ENCODE assay signal across 14 cellular contexts in the genomic region with DNA sequence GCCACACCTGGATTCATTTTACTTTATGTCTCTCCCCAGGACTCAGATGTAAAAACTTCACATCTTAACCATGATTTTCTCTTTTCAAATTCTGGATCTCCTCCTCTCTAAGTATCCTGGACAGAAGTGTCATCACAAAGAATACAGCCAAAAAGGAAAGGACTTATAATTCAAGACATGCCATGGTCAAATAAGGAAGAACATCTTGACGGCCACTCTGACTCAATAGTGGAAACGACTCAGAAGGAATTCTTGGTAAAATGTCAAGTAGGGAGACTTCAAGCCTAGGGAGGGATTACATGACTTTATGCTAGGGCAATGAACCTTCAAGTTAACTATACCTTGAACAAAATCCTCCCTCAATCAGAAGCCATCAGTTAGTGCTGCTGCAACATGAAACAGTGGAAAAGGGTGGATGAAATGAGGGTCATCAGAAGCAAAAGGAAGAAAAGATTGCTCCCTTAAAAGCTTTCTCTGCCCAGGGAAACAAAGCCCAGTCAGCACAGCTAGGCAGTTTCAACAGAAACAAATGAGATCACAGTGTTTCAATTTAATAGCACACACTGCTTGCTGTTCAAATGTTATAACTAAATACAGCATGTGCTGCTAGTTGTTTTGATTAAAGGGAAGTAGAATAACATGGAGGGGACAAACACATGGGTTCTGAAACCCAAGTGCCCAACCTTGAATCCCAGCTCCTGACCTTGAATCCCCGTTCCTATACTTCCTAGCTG.
A peak's percentile ranks its signal among the peaks of the same experiment; 100 is the strongest.
DNase-seq lines count a peak whose midpoint lies in the region; ATAC-seq and TF ChIP-seq lines count a peak whose summit lies in the region.
"Had no signal": no experiment of that assay in that cellular context is flagged by ENCODE, and none has a peak within 500 bp of the region (broad histone marks: within the 10 kb centered on the region; RNA-seq: fewer than 3 reads in every experiment).

No MANE protein-coding gene starts in this region.

- TF ChIP-seq CTCF in PC-3 (conservative IDR thresholded peaks at IDR 0.05; ENCODE audit: low read depth, low read length) (no peak), esophagus squamous epithelium (IDR thresholded peaks at IDR 0.05) (no peak), prostate gland (IDR thresholded peaks at IDR 0.05) (no peak), PC-9 (conservative IDR thresholded peaks at IDR 0.05) (no peak)

- DNase-seq in AG08395 (ENCODE audit: low spot score) = peak; percentile 86
- peak; percentile 31 for DNase-seq in PC-3
- DNase-seq in esophagus squamous epithelium (lab: John Stamatoyannopoulos, UW) = no peak
- no peak for DNase-seq in prostate gland (ENCODE audit: low spot score)
- DNase-seq in activated naive CD4-positive, alpha-beta T cell treated with anti-CD3 and anti-CD28 coated beads for 36 hours = no peak
- DNase-seq in DMS79 treated with DMSO at 0.1 percent for 48 hours (lab: John Stamatoyannopoulos, UW) = no peak
- no peak for DNase-seq in stimulated activated CD4-positive, alpha-beta T cell treated with anti-CD3 and anti-CD28 coated beads, Interleukin-2, amount 100 ng/mL, for 24 hours
- DNase-seq in PC-9 = no peak
- DNase-seq: AML-193; effector CD8-positive, alpha-beta T cell; immature natural killer cell; KBM-7; NCI-H2171 treated with DMSO at 0.1 percent for 48 hours had no signal

- H3K79me2 ChIP-seq in PC-3 (ENCODE audit: low read length) = peaks cover 96% of the 10 kb centered on the region
- no peaks in the 10 kb centered on the region for H3K79me2 ChIP-seq in PC-9 (ENCODE audit: low read depth)

- TF ChIP-seq POLR2A in esophagus squamous epithelium (IDR thresholded peaks at IDR 0.05) = no peak
- TF ChIP-seq POLR2A in prostate gland (IDR thresholded peaks at IDR 0.05) = no peak

- H3K9me2 ChIP-seq in PC-3 (replicated peaks; ENCODE audit: low read length) (no peaks in the 10 kb centered on the region), PC-9 (ENCODE audit: insufficient read depth) (no peaks in the 10 kb centered on the region)

- peaks cover 4% of the 10 kb centered on the region for H3K9me3 Mint-ChIP-seq in activated naive CD4-positive, alpha-beta T cell treated with anti-CD3 and anti-CD28 coated beads for 36 hours

- H3K27me3 ChIP-seq in PC-3 (ENCODE audit: low read length) (no peaks in the 10 kb centered on the region), esophagus squamous epithelium (no peaks in the 10 kb centered on the region), prostate gland (replicated peaks; ENCODE audit: insufficient read depth) (no peaks in the 10 kb centered on the region), PC-9 (ENCODE audit: insufficient read depth, low read depth) (no peaks in the 10 kb centered on the region)

- H3K4me1 ChIP-seq in PC-3 (ENCODE audit: insufficient read depth, low read length) = peaks cover 52% of the 10 kb centered on the region
- peaks cover 0 to 39% (median 9%) of the 10 kb centered on the region in 3 donors for H3K4me1 ChIP-seq in esophagus squamous epithelium
- no peaks in the 10 kb centered on the region for H3K4me1 ChIP-seq in prostate gland (replicated peaks)
- no peaks in the 10 kb centered on the region for H3K4me1 ChIP-seq in PC-9 (replicated peaks; ENCODE audit: insufficient read depth)

- peaks cover 78% of the 10 kb centered on the region for H3K36me3 ChIP-seq in PC-3 (ENCODE audit: low read depth, low read length)
- H3K36me3 ChIP-seq in esophagus squamous epithelium = peaks cover 0 to 12% (median 0%) of the 10 kb centered on the region in 3 donors
- H3K36me3 ChIP-seq in prostate gland = no peaks in the 10 kb centered on the region
- H3K36me3 ChIP-seq in PC-9 (ENCODE audit: low read depth) = peaks cover 30% of the 10 kb centered on the region

- CTCF ChIA-PET in PC-3 (lab: Charles Lee) = no interaction called here
- CTCF ChIA-PET in activated naive CD4-positive, alpha-beta T cell treated with anti-CD3 and anti-CD28 coated beads for 36 hours (lab: Charles Lee) = no interaction called here
- CTCF ChIA-PET in PC-9 (lab: Charles Lee) = no interaction called here

- H3K4me2 ChIP-seq in PC-3 (ENCODE audit: low read length) = no peak overlapping the region
- H3K4me2 ChIP-seq in PC-9 = no peak overlapping the region

- H3K4me3 Mint-ChIP-seq in activated naive CD4-positive, alpha-beta T cell treated with anti-CD3 and anti-CD28 coated beads for 36 hours = no peak overlapping the region
- H3K4me3 Mint-ChIP-seq: immature natural killer cell, WTC11 had no signal

- WGBS in esophagus squamous epithelium, 2 donors = 35 to 45% methylated on average over 3 of the region's 3 CpGs
- 27% methylated on average over 3 of the region's 3 CpGs for WGBS in prostate gland

- BruUV-seq in PC-3 (replicated peaks; lab: Mats Ljungman, UMichigan) (no TSS peak), PC-9 (replicated peaks; lab: Mats Ljungman, UMichigan) (no TSS peak)

- ATAC-seq in PC-3 = no peak
- ATAC-seq: WTC11 had no signal

- H3K36me3 Mint-ChIP-seq in activated naive CD4-positive, alpha-beta T cell treated with anti-CD3 and anti-CD28 coated beads for 36 hours (ENCODE audit: low read depth) = no peaks in the 10 kb centered on the region
- H3K36me3 Mint-ChIP-seq: immature natural killer cell had no signal

- H3K4me1 Mint-ChIP-seq in activated naive CD4-positive, alpha-beta T cell treated with anti-CD3 and anti-CD28 coated beads for 36 hours (ENCODE audit: low read depth) = no peaks in the 10 kb centered on the region

- H4K20me1 ChIP-seq in PC-3 (ENCODE audit: low read length) (no peaks in the 10 kb centered on the region), PC-9 (ENCODE audit: insufficient read depth) (no peaks in the 10 kb centered on the region)

- peak overlapping the region; percentile 13; the same call in 1 of the 2 replicates for H3K9ac ChIP-seq in PC-3 (ENCODE audit: low read length)

- H2AFZ ChIP-seq in PC-3 (ENCODE audit: low read length) (no peak overlapping the region), PC-9 (no peak overlapping the region)

- no peak overlapping the region for H3K4me3 ChIP-seq in PC-3 (ENCODE audit: low read length)
- H3K4me3 ChIP-seq in esophagus squamous epithelium = peak overlapping the region in 1 of 4 donors; percentile 3
- H3K4me3 ChIP-seq in prostate gland = no peak overlapping the region
- no peak overlapping the region for H3K4me3 ChIP-seq in PC-9

- intact Hi-C loops in PC-3 (cut with micrococcal nuclease) (no loop called here), esophagus squamous epithelium (cut with DNase I) (no loop called here), prostate gland (cut with DNase I) (no loop called here), PC-9 (cut with micrococcal nuclease; ENCODE audit: unreplicated experiment) (no loop called here)
- intact Hi-C loops in activated naive CD4-positive, alpha-beta T cell treated with anti-CD3 and anti-CD28 coated beads for 36 hours (cut with micrococcal nuclease) = no loop called here

- no peak overlapping the region for H3K27ac Mint-ChIP-seq in activated naive CD4-positive, alpha-beta T cell treated with anti-CD3 and anti-CD28 coated beads for 36 hours
- H3K27ac Mint-ChIP-seq: immature natural killer cell, WTC11 had no signal

- POLR2A ChIA-PET in PC-3 (lab: Charles Lee; ENCODE audit: unreplicated experiment) = no interaction called here
- POLR2A ChIA-PET in PC-9 (lab: Charles Lee; ENCODE audit: unreplicated experiment) = no interaction called here

- H3K27me3 Mint-ChIP-seq in activated naive CD4-positive, alpha-beta T cell treated with anti-CD3 and anti-CD28 coated beads for 36 hours (ENCODE audit: low read depth) = peaks cover 4% of the 10 kb centered on the region

- no peaks in the 10 kb centered on the region for H3K9me3 ChIP-seq in PC-3 (ENCODE audit: low read length)
- H3K9me3 ChIP-seq in esophagus squamous epithelium = no peaks in the 10 kb centered on the region
- H3K9me3 ChIP-seq in prostate gland = no peaks in the 10 kb centered on the region
- no peaks in the 10 kb centered on the region for H3K9me3 ChIP-seq in PC-9 (ENCODE audit: insufficient read depth, low read depth)

- H3K27ac ChIP-seq in PC-3 (ENCODE audit: low read length) (peak overlapping the region; percentile 100), esophagus squamous epithelium (peak overlapping the region; percentile 36 to 83 (median 56)), prostate gland (peak overlapping the region; percentile 44 to 60), PC-9 (no peak overlapping the region)

- H3F3A ChIP-seq in PC-3 (ENCODE audit: low read length, unreplicated experiment) (no peaks in the 10 kb centered on the region), PC-9 (ENCODE audit: insufficient read depth, low read depth) (no peaks in the 10 kb centered on the region)

Comparison
In these comparisons a context has a peak if more than half of its experiments do, and no peak if none do; other contexts are left out.
1. DNase-seq: peak in AG08395 (single experiment) and PC-3 (single experiment); none in esophagus squamous epithelium (single experiment), prostate gland (single experiment), activated naive CD4-positive, alpha-beta T cell treated with anti-CD3 and anti-CD28 coated beads for 36 hours (single experiment), DMS79 treated with DMSO at 0.1 percent for 48 hours (single experiment), stimulated activated CD4-positive, alpha-beta T cell treated with anti-CD3 and anti-CD28 coated beads, Interleukin-2, amount 100 ng/mL, for 24 hours (0 of 2) and PC-9 (0 of 2).